8 cellular contexts compared by ENCODE assay signal in genomic region chr19:510606-511100, GRCh38. TPM values are rescaled to one million over a fixed set of nuclear protein-coding genes. Genes with fewer than 3 reads are reported as not detected.
DNase-seq lines count a peak whose midpoint lies in the region; ATAC-seq and TF ChIP-seq lines count a peak whose summit lies in the region.

No MANE protein-coding gene starts in this region.

- no peak overlapping the region for H3K4me3 ChIP-seq in KMS-11 (IDR thresholded peaks at IDR 0.05; ENCODE audit: insufficient read depth, low read depth, low read length)
- peak overlapping the region; percentile 68 for H3K4me3 ChIP-seq in naive thymus-derived CD4-positive, alpha-beta T cell (ENCODE audit: low read length)

- TF ChIP-seq CTCF in GM12872 (IDR thresholded peaks at IDR 0.05; ENCODE audit: insufficient read depth, low read depth, low read length) (peak; percentile 100), KMS-11 (conservative IDR thresholded peaks at IDR 0.05; ENCODE audit: low read depth, low read length) (peak; percentile 92)

- ATAC-seq in naive thymus-derived CD4-positive, alpha-beta T cell: peak; percentile 70
- peak; percentile 54 for ATAC-seq in stimulated activated memory B cell treated with anti-CD40 and anti-IgM and Interleukin-4, amounts not matched to agents 10 μg/mL and 1 μg/mL and 100 μg/mL, for 72 hours
- ATAC-seq in HG03457 (IDR thresholded peaks at IDR 0.05; ENCODE audit: unreplicated experiment): no peak

- CTCF ChIA-PET in naive thymus-derived CD4-positive, alpha-beta T cell (lab: Charles Lee): interaction anchor here (0.6 to 3.9 kb wide), 8 partner anchors 11 to 229 kb away, joined by 3 to 28 read pairs (median 4); partner anchors contain the start of gene CDC34

- no peaks in the 10 kb centered on the region for H3K9me3 ChIP-seq in naive thymus-derived CD4-positive, alpha-beta T cell (ENCODE audit: control insufficient read depth in 2 of 3, low read length in 3 of 3)

- H3K36me3 ChIP-seq in KMS-11 (ENCODE audit: insufficient read depth): no peaks in the 10 kb centered on the region
- H3K36me3 ChIP-seq in naive thymus-derived CD4-positive, alpha-beta T cell (ENCODE audit: control insufficient read depth in 2 of 3, insufficient read depth in 3 of 3, low read length in 3 of 3): peaks cover 0 to 6% (median 0%) of the 10 kb centered on the region in 3 experiments

- H3K79me2 ChIP-seq in KMS-11 (ENCODE audit: insufficient read depth, low read depth): peaks cover 12% of the 10 kb centered on the region; the same call in 1 of the 2 replicates

- intact Hi-C loops in naive thymus-derived CD4-positive, alpha-beta T cell (cut with micrococcal nuclease): loop anchor here (1.0 to 2.0 kb wide), 9 partner anchors 9 to 287 kb away; partner anchors contain the start of genes CDC34 (in 2 of the 2), BSG (in 1 of the 2) and PTBP1 (in 1 of the 2)

- H3K27ac ChIP-seq in KMS-11: peak overlapping the region; percentile 95
- H3K27ac ChIP-seq in naive thymus-derived CD4-positive, alpha-beta T cell (ENCODE audit: low read depth, low read length): peak overlapping the region; percentile 98

- DNase-seq in RKO (ENCODE audit: low spot score): peak; percentile 87
- peak; percentile 86 for DNase-seq in activated T-helper 1 cell treated with Interleukin-2 at 50 U/mL for 16 hours (ENCODE audit: low read depth)
- DNase-seq in fibroblast of gingiva (ENCODE audit: low read depth): peak; percentile 71
- DNase-seq in naive thymus-derived CD4-positive, alpha-beta T cell: peak; percentile 89 to 95 (median 92)

- H3K4me1 ChIP-seq in KMS-11 (ENCODE audit: low read depth, poor library complexity, severe bottlenecking): peaks cover 39% of the 10 kb centered on the region
- H3K4me1 ChIP-seq in naive thymus-derived CD4-positive, alpha-beta T cell (ENCODE audit: control insufficient read depth in 2 of 2, insufficient read depth in 2 of 2, low read length in 2 of 2): peaks cover 38 to 48% of the 10 kb centered on the region in 2 donors

- peak overlapping the region; percentile 55 for H3K4me2 ChIP-seq in KMS-11

- no peaks in the 10 kb centered on the region for H3K27me3 ChIP-seq in KMS-11 (ENCODE audit: insufficient read depth, low read depth)
- no peaks in the 10 kb centered on the region for H3K27me3 ChIP-seq in naive thymus-derived CD4-positive, alpha-beta T cell (ENCODE audit: control insufficient read depth in 2 of 2, insufficient read depth in 2 of 2, low read length in 2 of 2)

- H2AFZ ChIP-seq in KMS-11 (ENCODE audit: low read depth): peak overlapping the region; percentile 30

- peaks cover 0 to 4% (median 0%) of the 10 kb centered on the region in 11 donors for H3K9me3 Mint-ChIP-seq in naive thymus-derived CD4-positive, alpha-beta T cell
- no peaks in the 10 kb centered on the region for H3K9me3 Mint-ChIP-seq in stimulated activated memory B cell treated with anti-CD40 and anti-IgM and Interleukin-4, amounts not matched to agents 10 μg/mL and 1 μg/mL and 100 μg/mL, for 72 hours

- H3K4me3 Mint-ChIP-seq in naive thymus-derived CD4-positive, alpha-beta T cell: peak overlapping the region; percentile 84 to 95 (median 88)
- H3K4me3 Mint-ChIP-seq in stimulated activated memory B cell treated with anti-CD40 and anti-IgM and Interleukin-4, amounts not matched to agents 10 μg/mL and 1 μg/mL and 100 μg/mL, for 72 hours: peak overlapping the region; percentile 85

- POLR2A ChIA-PET in naive thymus-derived CD4-positive, alpha-beta T cell (lab: Charles Lee): interaction anchor here (0.6 to 4.0 kb wide), 18 partner anchors 10 to 926 kb away, joined by 3 to 70 read pairs (median 4); partner anchors contain the start of genes BSG, CDC34 and RNF126

- H3K9ac ChIP-seq in KMS-11: peak overlapping the region; percentile 66

- H3K4me1 Mint-ChIP-seq in naive thymus-derived CD4-positive, alpha-beta T cell: peaks cover 29 to 65% (median 43%) of the 10 kb centered on the region in 7 donors
- peaks cover 41% of the 10 kb centered on the region for H3K4me1 Mint-ChIP-seq in stimulated activated memory B cell treated with anti-CD40 and anti-IgM and Interleukin-4, amounts not matched to agents 10 μg/mL and 1 μg/mL and 100 μg/mL, for 72 hours

- H3K27ac Mint-ChIP-seq in naive thymus-derived CD4-positive, alpha-beta T cell: peak overlapping the region; percentile 93 to 100 (median 98)
- peak overlapping the region; percentile 96 for H3K27ac Mint-ChIP-seq in stimulated activated memory B cell treated with anti-CD40 and anti-IgM and Interleukin-4, amounts not matched to agents 10 μg/mL and 1 μg/mL and 100 μg/mL, for 72 hours

- H4K20me1 ChIP-seq in KMS-11 (ENCODE audit: insufficient read depth): no peaks in the 10 kb centered on the region

- peaks cover 0 to 22% (median 3%) of the 10 kb centered on the region in 5 donors for H3K36me3 Mint-ChIP-seq in naive thymus-derived CD4-positive, alpha-beta T cell
- H3K36me3 Mint-ChIP-seq in stimulated activated memory B cell treated with anti-CD40 and anti-IgM and Interleukin-4, amounts not matched to agents 10 μg/mL and 1 μg/mL and 100 μg/mL, for 72 hours: peaks cover 14% of the 10 kb centered on the region

- no peaks in the 10 kb centered on the region for H3K27me3 Mint-ChIP-seq in naive thymus-derived CD4-positive, alpha-beta T cell
- H3K27me3 Mint-ChIP-seq in stimulated activated memory B cell treated with anti-CD40 and anti-IgM and Interleukin-4, amounts not matched to agents 10 μg/mL and 1 μg/mL and 100 μg/mL, for 72 hours: no peaks in the 10 kb centered on the region

RNA-seq across cellular contexts. Expression of gene TPGS1, which starts 3.4 kb away (rescaled TPM):
- total RNA-seq in naive thymus-derived CD4-positive, alpha-beta T cell: 10 to 100 TPM; 21.6 to 34.5 (median 22.7) TPM
- 10 to 100 TPM; 24.2 to 36.4 TPM for polyA plus RNA-seq in naive thymus-derived CD4-positive, alpha-beta T cell

RNA-seq across cellular contexts. Expression of gene MADCAM1, which starts 14.4 kb away (rescaled TPM):
- 1 to 10 TPM in 2 of 5 experiments, under 1 TPM in 2, not detected in 1; 0.24 to 1.8 (median 0.83) TPM for total RNA-seq in naive thymus-derived CD4-positive, alpha-beta T cell
- polyA plus RNA-seq in naive thymus-derived CD4-positive, alpha-beta T cell: under 1 TPM in 1 of 2 donors, not detected in 1; 0.12 TPM

RNA-seq across cellular contexts. Expression of gene CDC34, which starts 20.9 kb away (rescaled TPM):
- total RNA-seq in naive thymus-derived CD4-positive, alpha-beta T cell: 10 to 100 TPM; 39.0 to 47.3 (median 45.8) TPM
- 10 to 100 TPM; 20.4 to 41.4 TPM for polyA plus RNA-seq in naive thymus-derived CD4-positive, alpha-beta T cell

RNA-seq across cellular contexts. Expression of gene GZMM, which starts 33.2 kb away (rescaled TPM):
- total RNA-seq in naive thymus-derived CD4-positive, alpha-beta T cell: 10 to 100 TPM; 30.0 to 81.4 (median 67.8) TPM
- 100 to 1,000 TPM; 138 to 181 TPM for polyA plus RNA-seq in naive thymus-derived CD4-positive, alpha-beta T cell

RNA-seq across cellular contexts. Expression of gene SHC2, which starts 49.8 kb away (rescaled TPM):
- total RNA-seq in naive thymus-derived CD4-positive, alpha-beta T cell: 1 to 10 TPM in 2 of 5 experiments, under 1 TPM in 1, not detected in 2; 0.82 to 2.3 (median 2.1) TPM
- not detected for polyA plus RNA-seq in naive thymus-derived CD4-positive, alpha-beta T cell
